In genomic region chr15:84992157-84992940, GRCh38 we compare ENCODE assay signal across 8 cellular contexts. TPM values are rescaled to one million over a fixed set of nuclear protein-coding genes. Genes with fewer than 3 reads are reported as not detected.
DNase-seq lines count a peak whose midpoint lies in the region; ATAC-seq, FAIRE-seq and TF ChIP-seq lines count a peak whose summit lies in the region.

No MANE protein-coding gene starts in this region.

- H3K9ac ChIP-seq in keratinocyte (ENCODE audit: control insufficient read depth, extremely low read depth, insufficient read depth, low read length), result no peak overlapping the region

- 52 to 66% (median 56%) methylated on average over 4 of the region's 4 CpGs for WGBS in stomach, 5 donors

- H3K27me3 ChIP-seq in keratinocyte (ENCODE audit: control insufficient read depth, extremely low read depth, insufficient read depth, low read length), result no peaks in the 10 kb centered on the region
- no peaks in the 10 kb centered on the region for H3K27me3 ChIP-seq in stomach

- no peak for TF ChIP-seq EP300 in stomach (IDR thresholded peaks at IDR 0.05)

- H3K79me2 ChIP-seq in keratinocyte (ENCODE audit: control insufficient read depth, insufficient read depth, low read length), result peaks cover 4% of the 10 kb centered on the region

- H3K27ac ChIP-seq in keratinocyte (ENCODE audit: control insufficient read depth, insufficient read depth, low read length) (peak overlapping the region; percentile 58), stomach (peak overlapping the region; percentile 16 to 78 (median 44))

- H3K4me2 ChIP-seq in keratinocyte (ENCODE audit: control insufficient read depth, extremely low read depth, insufficient read depth, low read depth, low read length), result peak overlapping the region; percentile 58

- ATAC-seq in HG02623 (IDR thresholded peaks at IDR 0.05; ENCODE audit: unreplicated experiment), result no peak

- H3K4me1 ChIP-seq in keratinocyte (ENCODE audit: control insufficient read depth, extremely low read depth, insufficient read depth, low read length) (peaks cover 23% of the 10 kb centered on the region), stomach (peaks cover 6 to 70% (median 42%) of the 10 kb centered on the region in 4 donors)

- H3K9me3 ChIP-seq in keratinocyte (ENCODE audit: control insufficient read depth, low read depth, low read length), result no peaks in the 10 kb centered on the region
- no peaks in the 10 kb centered on the region for H3K9me3 ChIP-seq in stomach

- H3K4me3 ChIP-seq in keratinocyte (ENCODE audit: control insufficient read depth in 2 of 3, extremely low read depth in 1 of 3, insufficient read depth in 2 of 3, low read depth in 1 of 3, low read length in 3 of 3) (no peak overlapping the region), stomach (no peak overlapping the region)

- DNase-seq in activated CD8-positive, alpha-beta memory T cell treated with anti-CD3 and anti-CD28 coated beads for 4 hours (ENCODE audit: low read depth in 2 of 2), result peak; percentile 18 to 36
- no peak for DNase-seq in activated CD8-positive, alpha-beta memory T cell treated with anti-CD3 and anti-CD28 coated beads for 24 hours
- peak; percentile 46 to 57 for DNase-seq in activated T-cell treated with anti-CD3 and anti-CD28 coated beads, Interleukin-2, amount 50 U/mL, for 48 hours
- DNase-seq in keratinocyte (ENCODE audit: low read depth, low spot score) (peak; percentile 50), stomach (peak; percentile 46), NCI-H524 (lab: John Stamatoyannopoulos, UW) (no peak), D341Med (ENCODE audit: low spot score) (no peak)

- dilution Hi-C loops in keratinocyte (cut with MboI; ENCODE audit: extremely low pct_ligation_motif_present, low sequenced_read_pairs), result no loop called here

- intact Hi-C loops in stomach (cut with DNase I; ENCODE audit: low total_unique reads), result no loop called here

- H2AFZ ChIP-seq in keratinocyte (ENCODE audit: control insufficient read depth, low read length), result no peak overlapping the region

- no peak for TF ChIP-seq POLR2A in stomach (IDR thresholded peaks at IDR 0.05)

- H3K9me1 ChIP-seq in keratinocyte (ENCODE audit: control insufficient read depth, extremely low read depth, insufficient read depth, low read length), result no peaks in the 10 kb centered on the region

- no peaks in the 10 kb centered on the region for H4K20me1 ChIP-seq in keratinocyte (ENCODE audit: control insufficient read depth, extremely low read depth, insufficient read depth, low read length)

- H3K36me3 ChIP-seq in keratinocyte (ENCODE audit: control insufficient read depth in 2 of 2, extremely low read depth in 1 of 2, insufficient read depth in 2 of 2, low read length in 2 of 2) (no peaks in the 10 kb centered on the region), stomach (no peaks in the 10 kb centered on the region)

- FAIRE-seq in keratinocyte (lab: Jason Lieb, UNC), result peak; percentile 80

- TF ChIP-seq CTCF in keratinocyte (optimal IDR thresholded peaks at IDR 0.05 in 1 of 3, IDR thresholded peaks at IDR 0.05 in 1 of 3, conservative IDR thresholded peaks at IDR 0.05 in 1 of 3; ENCODE audit: extremely low read depth in 1 of 3, insufficient read depth in 2 of 3, low read length in 3 of 3) (no peak), stomach (IDR thresholded peaks at IDR 0.05) (no peak)

RNA-seq across cellular contexts. Expression of gene PDE8A, which starts 10.7 kb away (rescaled TPM):
- 19.5 to 24.2 TPM (median 24.1 TPM) in 3 replicates for polyA plus RNA-seq in keratinocyte
- 3.5 TPM for polyA plus RNA-seq in keratinocyte (2011; ENCODE audit: low read depth)
- 20.3 and 30.6 TPM in 2 replicates for polyA plus RNA-seq in keratinocyte (2011; cell fraction: cytosol; rRNA removed)
- 35.4 and 36.5 TPM in 2 replicates for polyA plus RNA-seq in keratinocyte (2011; cell fraction: nucleus; rRNA removed)
- polyA plus RNA-seq in keratinocyte (2012; ENCODE audit: low replicate concordance), result 8.3 and 12.5 TPM in 2 replicates
- polyA minus RNA-seq in keratinocyte, result 19.0 to 29.5 TPM (median 23.7 TPM) in 3 replicates
- 17.3 TPM for polyA minus RNA-seq in keratinocyte (2011; cell fraction: cytosol; rRNA and poly(A)+ RNA removed)
- 12.0 and 29.8 TPM in 2 replicates for polyA minus RNA-seq in keratinocyte (2011; cell fraction: nucleus; rRNA and poly(A)+ RNA removed)
- total RNA-seq in stomach, result 10 to 100 TPM; 22.2 to 85.9 (median 58.8) TPM
- polyA plus RNA-seq in stomach, result 10 to 100 TPM; 15.6 to 19.2 (median 16.7) TPM

Comparison
In these comparisons a context has a peak if more than half of its experiments do, and no peak if none do; other contexts are left out.
1. DNase-seq: peak in activated CD8-positive, alpha-beta memory T cell treated with anti-CD3 and anti-CD28 coated beads for 4 hours (2 of 2), activated T-cell treated with anti-CD3 and anti-CD28 coated beads, Interleukin-2, amount 50 U/mL, for 48 hours (2 of 2), keratinocyte (single experiment) and stomach (single experiment); none in activated CD8-positive, alpha-beta memory T cell treated with anti-CD3 and anti-CD28 coated beads for 24 hours (single experiment), NCI-H524 (0 of 2) and D341Med (single experiment).